In genomic region chr12:105665366-105665765, GRCh38 we compare ENCODE assay signal across 23 cellular contexts.
"Had no signal": no experiment of that assay in that cellular context is flagged by ENCODE, and none has a peak within 500 bp of the region (broad histone marks: within the 10 kb centered on the region; RNA-seq: fewer than 3 reads in every experiment).

No MANE protein-coding gene starts in this region.

- H3K4me3 ChIP-seq: colonic mucosa, coronary artery, dorsolateral prefrontal cortex, esophagus squamous epithelium, gastrocnemius medialis, gastroesophageal sphincter, heart left ventricle, heart right ventricle had no signal

- H3K4me3 Mint-ChIP-seq: dendritic cell treated with granulocyte-macrophage colony-stimulating factor and Interleukin-4, amounts not matched to agents 40 ng/mL and 50 ng/mL, for 4 days; effector memory CD8-positive, alpha-beta T cell; endodermal cell had no signal

- H3K27me3 ChIP-seq: colonic mucosa, esophagus squamous epithelium, foreskin keratinocyte, gastrocnemius medialis, gastroesophageal sphincter, heart left ventricle, heart right ventricle had no signal

- DNase-seq: colonic mucosa; cortex of kidney; dermis blood vessel endothelial cell; dorsolateral prefrontal cortex; effector CD4-positive, alpha-beta T cell; effector CD8-positive, alpha-beta T cell; effector memory CD4-positive, alpha-beta T cell; effector memory CD8-positive, alpha-beta T cell; endodermal cell; erythroblast; esophagus squamous epithelium; foreskin fibroblast; foreskin keratinocyte; foreskin melanocyte; gastrocnemius medialis; glutamatergic neuron; head of caudate nucleus; heart left ventricle; heart right ventricle had no signal

- H3K27ac ChIP-seq: colonic mucosa, coronary artery, dorsolateral prefrontal cortex, epithelial cell of prostate, esophagus squamous epithelium, foreskin keratinocyte, gastrocnemius medialis, gastroesophageal sphincter, heart left ventricle, heart right ventricle had no signal

- H3K27me3 Mint-ChIP-seq: dendritic cell treated with granulocyte-macrophage colony-stimulating factor and Interleukin-4, amounts not matched to agents 40 ng/mL and 50 ng/mL, for 4 days; effector memory CD8-positive, alpha-beta T cell had no signal

- H3K27ac Mint-ChIP-seq: dendritic cell treated with granulocyte-macrophage colony-stimulating factor and Interleukin-4, amounts not matched to agents 40 ng/mL and 50 ng/mL, for 4 days; effector memory CD8-positive, alpha-beta T cell; endodermal cell had no signal

- H3K4me1 ChIP-seq: colonic mucosa had no signal

- H3K36me3 ChIP-seq: colonic mucosa, esophagus squamous epithelium, gastrocnemius medialis, gastroesophageal sphincter, heart left ventricle, heart right ventricle had no signal

- H3K9me3 ChIP-seq: colonic mucosa, esophagus squamous epithelium, gastrocnemius medialis, gastroesophageal sphincter, heart left ventricle, heart right ventricle had no signal

- H3K9me3 Mint-ChIP-seq: effector memory CD8-positive, alpha-beta T cell; endodermal cell had no signal
